ENCODE assay signal across 17 cellular contexts in genomic region chr2:175817200-175817599, GRCh38.
"Had no signal": no experiment of that assay in that cellular context is flagged by ENCODE, and none has a peak within 500 bp of the region (broad histone marks: within the 10 kb centered on the region; RNA-seq: fewer than 3 reads in every experiment).

No MANE protein-coding gene starts in this region.

- H3K4me3 ChIP-seq: esophagus squamous epithelium, gastrocnemius medialis, heart right ventricle, mucosa of descending colon, sigmoid colon, skin epidermis, testis, tibial nerve had no signal

- H3K27ac ChIP-seq: esophagus squamous epithelium, gastrocnemius medialis, heart right ventricle, sigmoid colon, skin epidermis, testis, tibial nerve had no signal

- ATAC-seq: gastrocnemius medialis; heart right ventricle; left lobe of liver; mucosa of descending colon; naive thymus-derived CD8-positive, alpha-beta T cell; stimulated activated naive B cell treated with anti-CD40 and anti-IgM and Interleukin-4, amounts not matched to agents 10 μg/mL and 1 μg/mL and 100 μg/mL, for 72 hours; stimulated activated naive CD8-positive, alpha-beta T cell treated with anti-CD3 and anti-CD28 coated beads, Interleukin-15, amount 100 ng/mL, for 72 hours had no signal

- H3K36me3 ChIP-seq: esophagus squamous epithelium, gastrocnemius medialis, heart right ventricle, sigmoid colon, tibial nerve had no signal

- H3K9me3 ChIP-seq: esophagus squamous epithelium, gastrocnemius medialis, sigmoid colon, testis had no signal

- H3K4me1 ChIP-seq: esophagus squamous epithelium, gastrocnemius medialis, heart right ventricle, sigmoid colon, testis, tibial nerve had no signal

- DNase-seq: effector memory CD4-positive, alpha-beta T cell; esophagus squamous epithelium; gastrocnemius medialis; heart right ventricle; hypothalamus; mucosa of descending colon; naive thymus-derived CD8-positive, alpha-beta T cell; posterior cingulate gyrus; sigmoid colon; stimulated activated CD4-positive, alpha-beta T cell treated with anti-CD3 and anti-CD28 coated beads, Interleukin-2, amount 100 ng/mL, for 24 hours; stimulated activated CD4-positive, alpha-beta T cell treated with anti-CD3 and anti-CD28 coated beads, Interleukin-4, amount 100 ng/mL, for 4 hours; stimulated activated naive B cell treated with anti-CD40 and anti-IgM and Interleukin-4, amounts not matched to agents 10 μg/mL and 1 μg/mL and 100 μg/mL, for 72 hours; stimulated activated naive CD8-positive, alpha-beta T cell treated with anti-CD3 and anti-CD28 coated beads, Interleukin-15, amount 100 ng/mL, for 72 hours; testis had no signal

- H3K27me3 ChIP-seq: esophagus squamous epithelium, gastrocnemius medialis, sigmoid colon, testis, tibial nerve had no signal
